2 cellular contexts compared by ENCODE assay signal in the genomic region with DNA sequence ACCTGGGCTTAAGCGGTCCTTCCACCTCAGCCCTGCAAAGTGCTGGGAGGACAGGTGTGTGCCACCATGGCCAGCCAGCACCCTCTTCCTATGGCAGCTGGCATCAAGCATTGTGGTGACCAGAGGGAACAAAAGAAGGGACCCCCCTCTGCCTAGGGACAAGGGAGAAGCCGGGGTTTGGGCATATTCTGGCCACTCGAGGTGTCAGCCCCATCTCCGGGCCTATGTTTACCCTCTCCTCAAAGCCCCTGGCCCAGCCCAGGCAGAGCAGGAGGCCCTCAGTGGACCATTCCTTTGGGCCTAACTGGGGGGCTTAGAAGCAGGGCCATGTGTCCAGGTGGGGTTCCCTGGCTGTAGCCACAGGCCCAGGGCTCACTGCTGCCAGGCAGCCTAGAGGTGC.
TF ChIP-seq lines count a peak whose summit lies in the region.

No MANE protein-coding gene starts in this region.

TF ChIP-seq in K562, 482 proteins besides CTCF, POLR2A, EP300 and RAD21:
- TF ChIP-seq, protein P1, sequence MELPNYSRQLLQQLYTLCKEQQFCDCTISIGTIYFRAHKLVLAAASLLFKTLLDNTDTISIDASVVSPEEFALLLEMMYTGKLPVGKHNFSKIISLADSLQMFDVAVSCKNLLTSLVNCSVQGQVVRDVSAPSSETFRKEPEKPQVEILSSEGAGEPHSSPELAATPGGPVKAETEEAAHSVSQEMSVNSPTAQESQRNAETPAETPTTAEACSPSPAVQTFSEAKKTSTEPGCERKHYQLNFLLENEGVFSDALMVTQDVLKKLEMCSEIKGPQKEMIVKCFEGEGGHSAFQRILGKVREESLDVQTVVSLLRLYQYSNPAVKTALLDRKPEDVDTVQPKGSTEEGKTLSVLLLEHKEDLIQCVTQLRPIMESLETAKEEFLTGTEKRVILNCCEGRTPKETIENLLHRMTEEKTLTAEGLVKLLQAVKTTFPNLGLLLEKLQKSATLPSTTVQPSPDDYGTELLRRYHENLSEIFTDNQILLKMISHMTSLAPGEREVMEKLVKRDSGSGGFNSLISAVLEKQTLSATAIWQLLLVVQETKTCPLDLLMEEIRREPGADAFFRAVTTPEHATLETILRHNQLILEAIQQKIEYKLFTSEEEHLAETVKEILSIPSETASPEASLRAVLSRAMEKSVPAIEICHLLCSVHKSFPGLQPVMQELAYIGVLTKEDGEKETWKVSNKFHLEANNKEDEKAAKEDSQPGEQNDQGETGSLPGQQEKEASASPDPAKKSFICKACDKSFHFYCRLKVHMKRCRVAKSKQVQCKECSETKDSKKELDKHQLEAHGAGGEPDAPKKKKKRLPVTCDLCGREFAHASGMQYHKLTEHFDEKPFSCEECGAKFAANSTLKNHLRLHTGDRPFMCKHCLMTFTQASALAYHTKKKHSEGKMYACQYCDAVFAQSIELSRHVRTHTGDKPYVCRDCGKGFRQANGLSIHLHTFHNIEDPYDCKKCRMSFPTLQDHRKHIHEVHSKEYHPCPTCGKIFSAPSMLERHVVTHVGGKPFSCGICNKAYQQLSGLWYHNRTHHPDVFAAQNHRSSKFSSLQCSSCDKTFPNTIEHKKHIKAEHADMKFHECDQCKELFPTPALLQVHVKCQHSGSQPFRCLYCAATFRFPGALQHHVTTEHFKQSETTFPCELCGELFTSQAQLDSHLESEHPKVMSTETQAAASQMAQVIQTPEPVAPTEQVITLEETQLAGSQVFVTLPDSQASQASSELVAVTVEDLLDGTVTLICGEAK (IDR thresholded peaks at IDR 0.05), result no peak
- TF ChIP-seq, protein P1 (CRISPR knock-in tag; IDR thresholded peaks at IDR 0.05), result no peak
- TF ChIP-seq ZNF165 (CRISPR knock-in tag; IDR thresholded peaks at IDR 0.05; ENCODE audit: borderline replicate concordance) (no peak), ZNF584 (CRISPR knock-in tag; IDR thresholded peaks at IDR 0.05; ENCODE audit: low read depth) (peak; percentile 8; the same call in 1 of the 2 replicates), POU5F1 (IDR thresholded peaks at IDR 0.05; ENCODE audit: borderline replicate concordance, low read depth, low read length, partially characterized antibody) (no peak), POLR2B (IDR thresholded peaks at IDR 0.05; ENCODE audit: low read depth, partially characterized antibody) (no peak)
- TF ChIP-seq, protein P2, sequence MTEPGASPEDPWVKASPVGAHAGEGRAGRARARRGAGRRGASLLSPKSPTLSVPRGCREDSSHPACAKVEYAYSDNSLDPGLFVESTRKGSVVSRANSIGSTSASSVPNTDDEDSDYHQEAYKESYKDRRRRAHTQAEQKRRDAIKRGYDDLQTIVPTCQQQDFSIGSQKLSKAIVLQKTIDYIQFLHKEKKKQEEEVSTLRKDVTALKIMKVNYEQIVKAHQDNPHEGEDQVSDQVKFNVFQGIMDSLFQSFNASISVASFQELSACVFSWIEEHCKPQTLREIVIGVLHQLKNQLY (CRISPR knock-in tag; conservative IDR thresholded peaks at IDR 0.05), result 0 out of 4 replicates have a peak, but pooled peaks of 1 of the 2 experiments have one; percentile 10

TF ChIP-seq in GM23338, 12 proteins besides CTCF, POLR2A, EP300 and RAD21:
- TF ChIP-seq, protein P3, sequence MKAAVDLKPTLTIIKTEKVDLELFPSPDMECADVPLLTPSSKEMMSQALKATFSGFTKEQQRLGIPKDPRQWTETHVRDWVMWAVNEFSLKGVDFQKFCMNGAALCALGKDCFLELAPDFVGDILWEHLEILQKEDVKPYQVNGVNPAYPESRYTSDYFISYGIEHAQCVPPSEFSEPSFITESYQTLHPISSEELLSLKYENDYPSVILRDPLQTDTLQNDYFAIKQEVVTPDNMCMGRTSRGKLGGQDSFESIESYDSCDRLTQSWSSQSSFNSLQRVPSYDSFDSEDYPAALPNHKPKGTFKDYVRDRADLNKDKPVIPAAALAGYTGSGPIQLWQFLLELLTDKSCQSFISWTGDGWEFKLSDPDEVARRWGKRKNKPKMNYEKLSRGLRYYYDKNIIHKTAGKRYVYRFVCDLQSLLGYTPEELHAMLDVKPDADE (IDR thresholded peaks at IDR 0.05), result no peak
- TF ChIP-seq STAT1 (IDR thresholded peaks at IDR 0.05; ENCODE audit: unreplicated experiment) (no peak), ZNF331 (CRISPR knock-in tag; IDR thresholded peaks at IDR 0.05; ENCODE audit: low read depth) (no peak), ZNF114 (CRISPR knock-in tag; IDR thresholded peaks at IDR 0.05) (no peak)
- TF ChIP-seq, protein P4, sequence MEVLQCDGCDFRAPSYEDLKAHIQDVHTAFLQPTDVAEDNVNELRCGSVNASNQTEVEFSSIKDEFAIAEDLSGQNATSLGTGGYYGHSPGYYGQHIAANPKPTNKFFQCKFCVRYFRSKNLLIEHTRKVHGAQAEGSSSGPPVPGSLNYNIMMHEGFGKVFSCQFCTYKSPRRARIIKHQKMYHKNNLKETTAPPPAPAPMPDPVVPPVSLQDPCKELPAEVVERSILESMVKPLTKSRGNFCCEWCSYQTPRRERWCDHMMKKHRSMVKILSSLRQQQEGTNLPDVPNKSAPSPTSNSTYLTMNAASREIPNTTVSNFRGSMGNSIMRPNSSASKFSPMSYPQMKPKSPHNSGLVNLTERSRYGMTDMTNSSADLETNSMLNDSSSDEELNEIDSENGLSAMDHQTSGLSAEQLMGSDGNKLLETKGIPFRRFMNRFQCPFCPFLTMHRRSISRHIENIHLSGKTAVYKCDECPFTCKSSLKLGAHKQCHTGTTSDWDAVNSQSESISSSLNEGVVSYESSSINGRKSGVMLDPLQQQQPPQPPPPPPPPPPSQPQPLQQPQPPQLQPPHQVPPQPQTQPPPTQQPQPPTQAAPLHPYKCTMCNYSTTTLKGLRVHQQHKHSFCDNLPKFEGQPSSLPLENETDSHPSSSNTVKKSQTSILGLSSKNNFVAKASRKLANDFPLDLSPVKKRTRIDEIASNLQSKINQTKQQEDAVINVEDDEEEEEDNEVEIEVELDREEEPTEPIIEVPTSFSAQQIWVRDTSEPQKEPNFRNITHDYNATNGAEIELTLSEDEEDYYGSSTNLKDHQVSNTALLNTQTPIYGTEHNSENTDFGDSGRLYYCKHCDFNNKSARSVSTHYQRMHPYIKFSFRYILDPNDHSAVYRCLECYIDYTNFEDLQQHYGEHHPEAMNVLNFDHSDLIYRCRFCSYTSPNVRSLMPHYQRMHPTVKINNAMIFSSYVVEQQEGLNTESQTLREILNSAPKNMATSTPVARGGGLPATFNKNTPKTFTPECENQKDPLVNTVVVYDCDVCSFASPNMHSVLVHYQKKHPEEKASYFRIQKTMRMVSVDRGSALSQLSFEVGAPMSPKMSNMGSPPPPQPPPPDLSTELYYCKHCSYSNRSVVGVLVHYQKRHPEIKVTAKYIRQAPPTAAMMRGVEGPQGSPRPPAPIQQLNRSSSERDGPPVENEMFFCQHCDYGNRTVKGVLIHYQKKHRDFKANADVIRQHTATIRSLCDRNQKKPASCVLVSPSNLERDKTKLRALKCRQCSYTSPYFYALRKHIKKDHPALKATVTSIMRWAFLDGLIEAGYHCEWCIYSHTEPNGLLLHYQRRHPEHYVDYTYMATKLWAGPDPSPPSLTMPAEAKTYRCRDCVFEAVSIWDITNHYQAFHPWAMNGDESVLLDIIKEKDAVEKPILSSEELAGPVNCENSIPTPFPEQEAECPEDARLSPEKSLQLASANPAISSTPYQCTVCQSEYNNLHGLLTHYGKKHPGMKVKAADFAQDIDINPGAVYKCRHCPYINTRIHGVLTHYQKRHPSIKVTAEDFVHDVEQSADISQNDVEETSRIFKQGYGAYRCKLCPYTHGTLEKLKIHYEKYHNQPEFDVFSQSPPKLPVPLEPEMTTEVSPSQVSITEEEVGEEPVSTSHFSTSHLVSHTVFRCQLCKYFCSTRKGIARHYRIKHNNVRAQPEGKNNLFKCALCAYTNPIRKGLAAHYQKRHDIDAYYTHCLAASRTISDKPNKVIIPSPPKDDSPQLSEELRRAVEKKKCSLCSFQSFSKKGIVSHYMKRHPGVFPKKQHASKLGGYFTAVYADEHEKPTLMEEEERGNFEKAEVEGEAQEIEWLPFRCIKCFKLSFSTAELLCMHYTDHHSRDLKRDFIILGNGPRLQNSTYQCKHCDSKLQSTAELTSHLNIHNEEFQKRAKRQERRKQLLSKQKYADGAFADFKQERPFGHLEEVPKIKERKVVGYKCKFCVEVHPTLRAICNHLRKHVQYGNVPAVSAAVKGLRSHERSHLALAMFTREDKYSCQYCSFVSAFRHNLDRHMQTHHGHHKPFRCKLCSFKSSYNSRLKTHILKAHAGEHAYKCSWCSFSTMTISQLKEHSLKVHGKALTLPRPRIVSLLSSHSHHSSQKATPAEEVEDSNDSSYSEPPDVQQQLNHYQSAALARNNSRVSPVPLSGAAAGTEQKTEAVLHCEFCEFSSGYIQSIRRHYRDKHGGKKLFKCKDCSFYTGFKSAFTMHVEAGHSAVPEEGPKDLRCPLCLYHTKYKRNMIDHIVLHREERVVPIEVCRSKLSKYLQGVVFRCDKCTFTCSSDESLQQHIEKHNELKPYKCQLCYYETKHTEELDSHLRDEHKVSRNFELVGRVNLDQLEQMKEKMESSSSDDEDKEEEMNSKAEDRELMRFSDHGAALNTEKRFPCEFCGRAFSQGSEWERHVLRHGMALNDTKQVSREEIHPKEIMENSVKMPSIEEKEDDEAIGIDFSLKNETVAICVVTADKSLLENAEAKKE (CRISPR knock-in tag; IDR thresholded peaks at IDR 0.05), result no peak
- TF ChIP-seq, protein P5, sequence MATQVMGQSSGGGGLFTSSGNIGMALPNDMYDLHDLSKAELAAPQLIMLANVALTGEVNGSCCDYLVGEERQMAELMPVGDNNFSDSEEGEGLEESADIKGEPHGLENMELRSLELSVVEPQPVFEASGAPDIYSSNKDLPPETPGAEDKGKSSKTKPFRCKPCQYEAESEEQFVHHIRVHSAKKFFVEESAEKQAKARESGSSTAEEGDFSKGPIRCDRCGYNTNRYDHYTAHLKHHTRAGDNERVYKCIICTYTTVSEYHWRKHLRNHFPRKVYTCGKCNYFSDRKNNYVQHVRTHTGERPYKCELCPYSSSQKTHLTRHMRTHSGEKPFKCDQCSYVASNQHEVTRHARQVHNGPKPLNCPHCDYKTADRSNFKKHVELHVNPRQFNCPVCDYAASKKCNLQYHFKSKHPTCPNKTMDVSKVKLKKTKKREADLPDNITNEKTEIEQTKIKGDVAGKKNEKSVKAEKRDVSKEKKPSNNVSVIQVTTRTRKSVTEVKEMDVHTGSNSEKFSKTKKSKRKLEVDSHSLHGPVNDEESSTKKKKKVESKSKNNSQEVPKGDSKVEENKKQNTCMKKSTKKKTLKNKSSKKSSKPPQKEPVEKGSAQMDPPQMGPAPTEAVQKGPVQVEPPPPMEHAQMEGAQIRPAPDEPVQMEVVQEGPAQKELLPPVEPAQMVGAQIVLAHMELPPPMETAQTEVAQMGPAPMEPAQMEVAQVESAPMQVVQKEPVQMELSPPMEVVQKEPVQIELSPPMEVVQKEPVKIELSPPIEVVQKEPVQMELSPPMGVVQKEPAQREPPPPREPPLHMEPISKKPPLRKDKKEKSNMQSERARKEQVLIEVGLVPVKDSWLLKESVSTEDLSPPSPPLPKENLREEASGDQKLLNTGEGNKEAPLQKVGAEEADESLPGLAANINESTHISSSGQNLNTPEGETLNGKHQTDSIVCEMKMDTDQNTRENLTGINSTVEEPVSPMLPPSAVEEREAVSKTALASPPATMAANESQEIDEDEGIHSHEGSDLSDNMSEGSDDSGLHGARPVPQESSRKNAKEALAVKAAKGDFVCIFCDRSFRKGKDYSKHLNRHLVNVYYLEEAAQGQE (IDR thresholded peaks at IDR 0.05; ENCODE audit: unreplicated experiment), result no peak
